In the genomic region with DNA sequence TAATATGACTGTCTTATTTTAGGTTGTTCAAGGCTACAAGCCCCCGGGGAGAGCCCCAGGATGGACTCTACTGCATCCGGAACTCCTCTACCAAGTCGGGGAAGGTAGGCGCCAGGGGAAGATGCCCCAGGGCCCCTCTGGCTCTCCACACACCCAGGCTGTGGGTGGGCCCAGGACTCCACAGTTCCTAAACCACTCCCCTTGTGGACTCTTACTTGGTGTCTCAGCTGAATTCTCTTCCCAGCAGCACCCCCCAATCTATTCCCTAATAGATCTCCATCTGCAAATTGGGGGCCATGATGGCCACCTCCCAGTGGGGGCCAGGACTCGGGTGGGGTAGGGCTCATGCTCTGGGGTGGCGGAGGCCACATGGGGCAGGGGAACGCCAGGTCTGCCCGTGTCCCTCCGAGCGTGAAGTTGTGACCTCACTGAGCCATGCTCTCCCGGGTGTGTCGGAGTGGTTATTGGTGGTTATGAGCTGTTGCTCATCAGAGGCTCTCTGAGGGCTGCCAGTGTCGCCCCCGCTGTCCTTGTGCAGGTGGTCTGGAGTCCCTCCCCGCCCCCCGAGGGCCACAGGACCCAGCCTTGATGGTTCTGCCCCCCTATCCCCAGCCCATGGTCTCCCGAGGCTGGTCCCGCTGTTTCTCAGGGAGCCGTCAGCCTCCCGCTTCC, we compare ENCODE assay signal across 12 cellular contexts. TPM values are rescaled to one million over a fixed set of nuclear protein-coding genes. Genes with fewer than 3 reads are reported as not detected.
DNase-seq lines count a peak whose midpoint lies in the region; ATAC-seq and TF ChIP-seq lines count a peak whose summit lies in the region.
"Had no signal": no experiment of that assay in that cellular context is flagged by ENCODE, and none has a peak within 500 bp of the region (broad histone marks: within the 10 kb centered on the region; RNA-seq: fewer than 3 reads in every experiment).

No MANE protein-coding gene starts in this region.

- no peaks in the 10 kb centered on the region for H3K27me3 Mint-ChIP-seq in activated naive CD4-positive, alpha-beta T cell treated with anti-CD3 and anti-CD28 coated beads for 36 hours (ENCODE audit: low read depth)

- no peaks in the 10 kb centered on the region; the same call in 1 of the 2 replicates for H4K20me1 ChIP-seq in OCI-LY7 (ENCODE audit: insufficient read depth, low read length)

- H3K79me2 ChIP-seq in OCI-LY7 (ENCODE audit: insufficient read depth, low read depth, low read length), result no peaks in the 10 kb centered on the region

- H3K36me3 Mint-ChIP-seq in activated naive CD4-positive, alpha-beta T cell treated with anti-CD3 and anti-CD28 coated beads, Interleukin-2, amount 50 U/mL, for 72 hours, result no peaks in the 10 kb centered on the region
- peaks cover 18% of the 10 kb centered on the region for H3K36me3 Mint-ChIP-seq in activated naive CD4-positive, alpha-beta T cell treated with anti-CD3 and anti-CD28 coated beads for 36 hours (ENCODE audit: low read depth)
- peaks cover 86% of the 10 kb centered on the region for H3K36me3 Mint-ChIP-seq in stimulated activated effector memory CD8-positive, alpha-beta T cell treated with anti-CD3 and anti-CD28 coated beads, Interleukin-12 subunit alpha, Interleukin-12 subunit beta, amount 100 ng/mL, for 72 hours

- H3K4me1 ChIP-seq in HEK293 (ENCODE audit: control insufficient read depth, insufficient read depth, low read length), result no peaks in the 10 kb centered on the region
- peaks cover 42% of the 10 kb centered on the region for H3K4me1 ChIP-seq in OCI-LY7 (ENCODE audit: insufficient read depth, low read length, poor library complexity, severe bottlenecking)
- H3K4me1 ChIP-seq: colonic mucosa had no signal

- peak in 1 of 2 donors; percentile 43 for DNase-seq in activated naive CD4-positive, alpha-beta T cell treated with anti-CD3 and anti-CD28 coated beads, Interleukin-2, amount 50 U/mL, for 72 hours (ENCODE audit: low spot score in 2 of 2)
- no peak for DNase-seq in activated naive CD4-positive, alpha-beta T cell treated with anti-CD3 and anti-CD28 coated beads for 36 hours
- DNase-seq in OCI-LY7 (ENCODE audit: low spot score) (peak; percentile 60), HT-29 (ENCODE audit: low spot score) (no peak)
- no peak for DNase-seq in stimulated activated effector memory CD8-positive, alpha-beta T cell treated with anti-CD3 and anti-CD28 coated beads, Interleukin-12 subunit alpha, Interleukin-12 subunit beta, amount 100 ng/mL, for 72 hours (ENCODE audit: low spot score in 2 of 2)
- DNase-seq in stimulated activated CD4-positive, alpha-beta T cell treated with anti-CD3 and anti-CD28 coated beads, Interleukin-1b, Interleukin-23, amount 100 ng/mL, for 48 hours, result no peak
- DNase-seq: activated CD4-positive, alpha-beta T cell treated with anti-CD3 and anti-CD28 coated beads for 1 hour; colonic mucosa; H9 had no signal

- H3K4me3 Mint-ChIP-seq in activated naive CD4-positive, alpha-beta T cell treated with anti-CD3 and anti-CD28 coated beads for 36 hours, result no peak overlapping the region
- H3K4me3 Mint-ChIP-seq in stimulated activated effector memory CD8-positive, alpha-beta T cell treated with anti-CD3 and anti-CD28 coated beads, Interleukin-12 subunit alpha, Interleukin-12 subunit beta, amount 100 ng/mL, for 72 hours, result no peak overlapping the region
- H3K4me3 Mint-ChIP-seq: H9 had no signal

- POLR2A ChIA-PET in HEK293 (lab: Yijun Ruan, JAX) (interaction anchor here (0.6 kb wide), 1 partner anchor 56 kb away, joined by 3 read pairs; no protein-coding TSS in a partner anchor), OCI-LY7 (lab: Charles Lee) (no interaction called here)

- H3K9me3 ChIP-seq in HEK293 (ENCODE audit: control insufficient read depth, insufficient read depth, low read depth, low read length) (no peaks in the 10 kb centered on the region), OCI-LY7 (ENCODE audit: low read length) (no peaks in the 10 kb centered on the region)
- H3K9me3 ChIP-seq: colonic mucosa had no signal

- peaks cover 29% of the 10 kb centered on the region for H3K4me1 Mint-ChIP-seq in activated naive CD4-positive, alpha-beta T cell treated with anti-CD3 and anti-CD28 coated beads for 36 hours (ENCODE audit: low read depth)
- peaks cover 49% of the 10 kb centered on the region for H3K4me1 Mint-ChIP-seq in stimulated activated effector memory CD8-positive, alpha-beta T cell treated with anti-CD3 and anti-CD28 coated beads, Interleukin-12 subunit alpha, Interleukin-12 subunit beta, amount 100 ng/mL, for 72 hours

- H3K4me3 ChIP-seq in HEK293 (ENCODE audit: low read depth, low read length), result no peak overlapping the region
- no peak overlapping the region for H3K4me3 ChIP-seq in OCI-LY7 (ENCODE audit: low read depth, low read length, poor library complexity, severe bottlenecking)
- H3K4me3 ChIP-seq: colonic mucosa had no signal

- H3K36me3 ChIP-seq in HEK293 (ENCODE audit: control insufficient read depth in 2 of 2, insufficient read depth in 1 of 2, low read length in 2 of 2) (peaks cover 0 to 81% of the 10 kb centered on the region in 2 experiments; a peak in 1 of 3 replicates), OCI-LY7 (ENCODE audit: insufficient read depth, low read length) (no peaks in the 10 kb centered on the region)

- no TSS peak for BruUV-seq in OCI-LY7 (replicated peaks; lab: Mats Ljungman, UMichigan)

- no peaks in the 10 kb centered on the region for H3K9me3 Mint-ChIP-seq in activated naive CD4-positive, alpha-beta T cell treated with anti-CD3 and anti-CD28 coated beads, Interleukin-2, amount 50 U/mL, for 72 hours
- no peaks in the 10 kb centered on the region for H3K9me3 Mint-ChIP-seq in activated naive CD4-positive, alpha-beta T cell treated with anti-CD3 and anti-CD28 coated beads for 36 hours
- no peaks in the 10 kb centered on the region for H3K9me3 Mint-ChIP-seq in stimulated activated effector memory CD8-positive, alpha-beta T cell treated with anti-CD3 and anti-CD28 coated beads, Interleukin-12 subunit alpha, Interleukin-12 subunit beta, amount 100 ng/mL, for 72 hours
- H3K9me3 Mint-ChIP-seq: H9 had no signal

- H3K27ac ChIP-seq in HEK293 (ENCODE audit: extremely low read depth, low read depth, low read length) (no peak overlapping the region), OCI-LY7 (ENCODE audit: low read depth, low read length, poor library complexity, severe bottlenecking) (no peak overlapping the region)
- H3K27ac ChIP-seq: colonic mucosa had no signal

- intact Hi-C loops in activated naive CD4-positive, alpha-beta T cell treated with anti-CD3 and anti-CD28 coated beads for 36 hours (cut with micrococcal nuclease), result no loop called here
- intact Hi-C loops in OCI-LY7 (cut with micrococcal nuclease; ENCODE audit: unreplicated experiment), result no loop called here

- no peaks in the 10 kb centered on the region for H3K9me2 ChIP-seq in OCI-LY7 (ENCODE audit: insufficient read depth, low read length)

- peak overlapping the region; percentile 27 to 41 for H3K27ac Mint-ChIP-seq in activated naive CD4-positive, alpha-beta T cell treated with anti-CD3 and anti-CD28 coated beads, Interleukin-2, amount 50 U/mL, for 72 hours
- no peak overlapping the region for H3K27ac Mint-ChIP-seq in activated naive CD4-positive, alpha-beta T cell treated with anti-CD3 and anti-CD28 coated beads for 36 hours
- H3K27ac Mint-ChIP-seq in stimulated activated effector memory CD8-positive, alpha-beta T cell treated with anti-CD3 and anti-CD28 coated beads, Interleukin-12 subunit alpha, Interleukin-12 subunit beta, amount 100 ng/mL, for 72 hours, result peak overlapping the region; percentile 78

- H2AFZ ChIP-seq in OCI-LY7 (ENCODE audit: low read length), result no peak overlapping the region

- ATAC-seq in activated naive CD4-positive, alpha-beta T cell treated with anti-CD3 and anti-CD28 coated beads, Interleukin-2, amount 50 U/mL, for 72 hours, result no peak
- peak; percentile 42 for ATAC-seq in stimulated activated effector memory CD8-positive, alpha-beta T cell treated with anti-CD3 and anti-CD28 coated beads, Interleukin-12 subunit alpha, Interleukin-12 subunit beta, amount 100 ng/mL, for 72 hours
- ATAC-seq in HG03025 (IDR thresholded peaks at IDR 0.05; ENCODE audit: low FRiP score, unreplicated experiment), result no peak
- ATAC-seq: left colon had no signal

- peak overlapping the region; percentile 41 for H3K4me2 ChIP-seq in OCI-LY7 (ENCODE audit: low read length)

- TF ChIP-seq CTCF in HEK293 (tag by site-specific recombination; IDR thresholded peaks at IDR 0.05) (no peak), OCI-LY7 (conservative IDR thresholded peaks at IDR 0.05; ENCODE audit: low read length) (no peak)

- CTCF ChIA-PET in activated naive CD4-positive, alpha-beta T cell treated with anti-CD3 and anti-CD28 coated beads for 36 hours (lab: Charles Lee), result no interaction called here
- CTCF ChIA-PET in HEK293 (lab: Yijun Ruan, JAX) (no interaction called here), OCI-LY7 (lab: Charles Lee; ENCODE audit: unreplicated experiment) (no interaction called here)

TF ChIP-seq in HEK293, 187 proteins besides CTCF, POLR2A, EP300 and RAD21 (continues in another document):
- TF ChIP-seq GLIS2 (tag by site-specific recombination; IDR thresholded peaks at IDR 0.05), result 0 out of 2 replicates have a peak, but pooled peaks have one; percentile 16
- TF ChIP-seq, protein P1, sequence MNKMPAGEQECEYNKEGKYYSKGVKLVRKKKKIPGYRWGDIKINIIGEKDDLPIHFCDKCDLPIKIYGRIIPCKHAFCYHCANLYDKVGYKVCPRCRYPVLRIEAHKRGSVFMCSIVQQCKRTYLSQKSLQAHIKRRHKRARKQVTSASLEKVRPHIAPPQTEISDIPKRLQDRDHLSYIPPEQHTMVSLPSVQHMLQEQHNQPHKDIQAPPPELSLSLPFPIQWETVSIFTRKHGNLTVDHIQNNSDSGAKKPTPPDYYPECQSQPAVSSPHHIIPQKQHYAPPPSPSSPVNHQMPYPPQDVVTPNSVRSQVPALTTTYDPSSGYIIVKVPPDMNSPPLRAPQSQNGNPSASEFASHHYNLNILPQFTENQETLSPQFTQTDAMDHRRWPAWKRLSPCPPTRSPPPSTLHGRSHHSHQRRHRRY (tag by site-specific recombination; IDR thresholded peaks at IDR 0.05), result no peak
- no peak for TF ChIP-seq SCRT2 (tag by site-specific recombination; IDR thresholded peaks at IDR 0.05)
- TF ChIP-seq EGR2 (tag by site-specific recombination; IDR thresholded peaks at IDR 0.05; ENCODE audit: low read depth), result no peak
- TF ChIP-seq HOXC10 (CRISPR knock-in tag; IDR thresholded peaks at IDR 0.05), result no peak

RNA-seq across cellular contexts. Expression of a gene that starts 11.2 kb away (rescaled TPM):
- 100 to 1,000 TPM; 216 to 239 TPM for total RNA-seq in activated naive CD4-positive, alpha-beta T cell treated with anti-CD3 and anti-CD28 coated beads, Interleukin-2, amount 50 U/mL, for 72 hours
- 100 to 1,000 TPM; 165 TPM for total RNA-seq in activated naive CD4-positive, alpha-beta T cell treated with anti-CD3 and anti-CD28 coated beads for 36 hours
- 77.1 and 85.3 TPM in 2 replicates for total RNA-seq in OCI-LY7 (2014; rRNA removed; shearing (Covaris generic))
- 108 TPM in 2 replicates for total RNA-seq in OCI-LY7 (2022)
- total RNA-seq in HT-29 (2014; rRNA removed; shearing (Covaris generic)), result 125 and 167 TPM in 2 replicates

RNA-seq across cellular contexts. Expression of a gene that starts 39.6 kb away (rescaled TPM):
- total RNA-seq in activated naive CD4-positive, alpha-beta T cell treated with anti-CD3 and anti-CD28 coated beads, Interleukin-2, amount 50 U/mL, for 72 hours, result 10 to 100 TPM; 56.6 to 77.6 TPM
- 10 to 100 TPM; 45.7 to 47.4 TPM for total RNA-seq in activated naive CD4-positive, alpha-beta T cell treated with anti-CD3 and anti-CD28 coated beads for 36 hours
- total RNA-seq in OCI-LY7 (2014; rRNA removed; shearing (Covaris generic)), result 6.9 and 10.9 TPM in 2 replicates
- 23.8 and 31.6 TPM in 2 replicates for total RNA-seq in OCI-LY7 (2022)
- total RNA-seq in HT-29 (2014; rRNA removed; shearing (Covaris generic)), result 122 and 166 TPM in 2 replicates
